In the genomic region with DNA sequence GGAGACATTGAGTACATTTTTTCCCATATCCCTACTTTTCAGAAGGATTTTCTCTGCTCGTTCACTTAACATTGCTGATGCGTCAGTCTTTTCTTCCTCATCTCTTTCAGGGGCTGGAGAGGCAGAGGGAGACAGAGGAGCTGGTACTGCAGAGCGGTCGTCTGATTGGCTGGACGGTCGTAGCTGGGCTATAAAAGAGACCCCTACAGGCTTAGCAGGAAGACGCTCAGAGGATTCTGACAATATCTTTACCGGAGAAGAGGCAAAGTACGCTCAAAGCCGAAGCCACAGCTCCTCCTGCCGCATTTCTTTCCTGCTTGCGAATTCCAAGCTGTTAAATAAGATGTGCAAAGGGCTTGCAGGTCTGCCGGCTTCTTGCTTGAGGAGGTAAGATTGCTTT, we compare ENCODE assay signal across 8 cellular contexts. TPM values are rescaled to one million over a fixed set of nuclear protein-coding genes. Genes with fewer than 3 reads are reported as not detected.
DNase-seq lines count a peak whose midpoint lies in the region; ATAC-seq and TF ChIP-seq lines count a peak whose summit lies in the region.

A gene (plus strand): TSS at position 220 of the 400 bp plus-strand sequence. CDS start 124 bp downstream, at position 344.

- H3K27ac Mint-ChIP-seq in activated CD8-positive, alpha-beta T cell treated with anti-CD3 and anti-CD28 coated beads, Interleukin-2, amount 10 ng/mL, durations not matched to agents 7 days and 5 days: no peak within 1 kb of the TSS

- H3K4me1 ChIP-seq in A673 (ENCODE audit: insufficient read depth, low read length, poor library complexity, severe bottlenecking): peaks cover 33% of the 10 kb centered on the region
- H3K4me1 ChIP-seq in body of pancreas: no peaks in the 10 kb centered on the region
- no peaks in the 10 kb centered on the region for H3K4me1 ChIP-seq in gastrocnemius medialis

- WGBS in body of pancreas, 2 donors: 3% methylated on average over 13 of the region's 13 CpGs

- H3K27ac ChIP-seq in A673 (ENCODE audit: low read depth, low read length, poor library complexity, severe bottlenecking) (no peak within 1 kb of the TSS), body of pancreas (no peak within 1 kb of the TSS), gastrocnemius medialis (no peak within 1 kb of the TSS)

- TF ChIP-seq CTCF in A673 (conservative IDR thresholded peaks at IDR 0.05; ENCODE audit: low read depth, low read length) (peak; percentile 79), LNCaP clone FGC (IDR thresholded peaks at IDR 0.05; ENCODE audit: control insufficient read depth, extremely low read depth, insufficient read depth) (peak; percentile 73), body of pancreas (IDR thresholded peaks at IDR 0.05) (no peak), gastrocnemius medialis (IDR thresholded peaks at IDR 0.05 in 4 of 5, conservative IDR thresholded peaks at IDR 0.05 in 1 of 5) (peak in 2 of 5 experiments; percentile 14 to 24)

- H3K4me3 Mint-ChIP-seq in activated CD8-positive, alpha-beta T cell treated with anti-CD3 and anti-CD28 coated beads, Interleukin-2, amount 10 ng/mL, durations not matched to agents 7 days and 5 days: no peak within 1 kb of the TSS

- no peaks in the 10 kb centered on the region for H3K36me3 Mint-ChIP-seq in activated CD8-positive, alpha-beta T cell treated with anti-CD3 and anti-CD28 coated beads, Interleukin-2, amount 10 ng/mL, durations not matched to agents 7 days and 5 days (ENCODE audit: low read depth)

- CTCF ChIA-PET in A673 (lab: Charles Lee): interaction anchor here (0.7 to 4.0 kb wide), 12 partner anchors 13 to 247 kb away, joined by 3 to 32 read pairs (median 4); no protein-coding TSS in a partner anchor
- CTCF ChIA-PET in activated CD8-positive, alpha-beta T cell treated with anti-CD3 and anti-CD28 coated beads, Interleukin-2, amount 10 ng/mL, durations not matched to agents 7 days and 5 days (lab: Charles Lee): interaction anchor here (0.9 to 5.8 kb wide), 3 partner anchors 106 to 246 kb away, joined by 3 to 56 read pairs (median 3); no protein-coding TSS in a partner anchor

- peaks cover 15% of the 10 kb centered on the region for H3K36me3 ChIP-seq in A673 (ENCODE audit: insufficient read depth, low read length, poor library complexity, severe bottlenecking)
- no peaks in the 10 kb centered on the region for H3K36me3 ChIP-seq in body of pancreas (replicated peaks in 1 of 2; ENCODE audit: insufficient read depth in 1 of 2, low read depth in 2 of 2)
- no peaks in the 10 kb centered on the region for H3K36me3 ChIP-seq in gastrocnemius medialis

- POLR2A ChIA-PET in A673 (lab: Charles Lee; ENCODE audit: low non-redundant PET): interaction anchor here (0.7 kb wide), 1 partner anchor 22 kb away, joined by 4 read pairs; no protein-coding TSS in a partner anchor
- POLR2A ChIA-PET in activated CD8-positive, alpha-beta T cell treated with anti-CD3 and anti-CD28 coated beads, Interleukin-2, amount 10 ng/mL, durations not matched to agents 7 days and 5 days (lab: Charles Lee): interaction anchor here (0.6 kb wide), 1 partner anchor 1622 kb away, joined by 10 read pairs; no protein-coding TSS in a partner anchor

- no TSS peak for BruUV-seq in A673 (replicated peaks; lab: Mats Ljungman, UMichigan)

- DNase-seq in A673 (ENCODE audit: low spot score): peak; percentile 97
- peak; percentile 39 for DNase-seq in LNCaP clone FGC (ENCODE audit: low read depth)
- DNase-seq in body of pancreas: peak in 3 of 4 donors; percentile 32 to 47 (median 35)
- peak; percentile 74 for DNase-seq in iPS DF 4.7 (ENCODE audit: extremely low read depth, low spot score)
- DNase-seq in gastrocnemius medialis: peak in 1 of 2 donors; percentile 4
- DNase-seq in activated CD8-positive, alpha-beta T cell treated with anti-CD3 and anti-CD28 coated beads, Interleukin-2, amount 10 ng/mL, durations not matched to agents 7 days and 5 days: no peak
- no peak for DNase-seq in T-helper 9 cell
- DNase-seq in NCI-H187 treated with DMSO at 0.1 percent for 48 hours (lab: John Stamatoyannopoulos, UW): no peak

- H3K4me3 ChIP-seq in A673 (ENCODE audit: low read depth, low read length, poor library complexity, severe bottlenecking) (peak within 1 kb of the TSS; percentile 40), LNCaP clone FGC (ENCODE audit: low read depth, low read length) (no peak within 1 kb of the TSS), body of pancreas (no peak within 1 kb of the TSS), gastrocnemius medialis (peak within 1 kb of the TSS in 3 of 4 donors; percentile 19 to 45 (median 23))

- no peaks in the 10 kb centered on the region for H3K4me1 Mint-ChIP-seq in activated CD8-positive, alpha-beta T cell treated with anti-CD3 and anti-CD28 coated beads, Interleukin-2, amount 10 ng/mL, durations not matched to agents 7 days and 5 days (ENCODE audit: low read depth)

- peak; percentile 27 for ATAC-seq in body of pancreas
- peak; percentile 46 to 56 for ATAC-seq in gastrocnemius medialis
- no peak for ATAC-seq in activated CD8-positive, alpha-beta T cell treated with anti-CD3 and anti-CD28 coated beads, Interleukin-2, amount 10 ng/mL, durations not matched to agents 7 days and 5 days

- intact Hi-C loops in A673 (cut with micrococcal nuclease; ENCODE audit: unreplicated experiment) (loop anchor here (1.0 to 5.0 kb wide), 3 partner anchors 87 to 214 kb away; no protein-coding TSS in a partner anchor), body of pancreas (cut with DNase I) (no loop called here), gastrocnemius medialis (cut with DNase I; ENCODE audit: low total_unique reads) (no loop called here)

- in situ Hi-C loops in gastrocnemius medialis (cut with MboI; ENCODE audit: low sequenced_read_pairs in 4 of 4): loop anchor here in 2 of 4 donors (10.0 to 25.0 kb wide), 2 partner anchors 182 to 194 kb away; no protein-coding TSS in a partner anchor

- H3K27me3 ChIP-seq in A673 (replicated peaks; ENCODE audit: insufficient read depth, low read depth, low read length, poor library complexity): no peaks in the 10 kb centered on the region
- H3K27me3 ChIP-seq in body of pancreas: no peaks in the 10 kb centered on the region
- peaks cover 0 to 4% (median 0%) of the 10 kb centered on the region in 3 donors for H3K27me3 ChIP-seq in gastrocnemius medialis

- TF ChIP-seq POLR2A in body of pancreas (IDR thresholded peaks at IDR 0.05): peak in 2 of 3 donors; percentile 24 to 37
- TF ChIP-seq POLR2A in gastrocnemius medialis (IDR thresholded peaks at IDR 0.05): no peak

- H3K9me3 ChIP-seq in A673 (ENCODE audit: low read depth, low read length, poor library complexity, severe bottlenecking): no peaks in the 10 kb centered on the region
- H3K9me3 ChIP-seq in body of pancreas: no peaks in the 10 kb centered on the region
- H3K9me3 ChIP-seq in gastrocnemius medialis: no peaks in the 10 kb centered on the region

- H3K27me3 Mint-ChIP-seq in activated CD8-positive, alpha-beta T cell treated with anti-CD3 and anti-CD28 coated beads, Interleukin-2, amount 10 ng/mL, durations not matched to agents 7 days and 5 days (ENCODE audit: low read depth): peaks cover 30% of the 10 kb centered on the region

- H3K9me3 Mint-ChIP-seq in activated CD8-positive, alpha-beta T cell treated with anti-CD3 and anti-CD28 coated beads, Interleukin-2, amount 10 ng/mL, durations not matched to agents 7 days and 5 days (ENCODE audit: insufficient read depth): no peaks in the 10 kb centered on the region

RNA-seq across cellular contexts. Expression of the gene that starts here (rescaled TPM):
- total RNA-seq in A673 (2021) (23.8 and 24.2 TPM in 2 replicates), body of pancreas (10 to 100 TPM in 1 of 2 donors, under 1 TPM in 1; 0.33 to 14.5 TPM), gastrocnemius medialis (not detected)
- not detected for total RNA-seq in activated CD8-positive, alpha-beta T cell treated with anti-CD3 and anti-CD28 coated beads, Interleukin-2, amount 10 ng/mL, durations not matched to agents 7 days and 5 days

Comparison
In these comparisons a context has a peak if more than half of its experiments do, and no peak if none do; other contexts are left out.
1. Peak in ATAC-seq and H3K4me3 ChIP-seq in gastrocnemius medialis; RNA of the gene not detected or under 1 TPM.
2. DNase-seq: peak in A673 (single experiment), LNCaP clone FGC (single experiment), body of pancreas (3 of 4) and iPS DF 4.7 (single experiment); none in activated CD8-positive, alpha-beta T cell treated with anti-CD3 and anti-CD28 coated beads, Interleukin-2, amount 10 ng/mL, durations not matched to agents 7 days and 5 days (single experiment), T-helper 9 cell (single experiment) and NCI-H187 treated with DMSO at 0.1 percent for 48 hours (single experiment).
3. CTCF ChIP-seq: peak in A673 (single experiment) and LNCaP clone FGC (single experiment); none in body of pancreas (0 of 7).
4. POLR2A ChIP-seq: peak in body of pancreas (2 of 3); none in gastrocnemius medialis (0 of 2).